Comparison of ENCODE assay signal across 21 cellular contexts in the genomic region with DNA sequence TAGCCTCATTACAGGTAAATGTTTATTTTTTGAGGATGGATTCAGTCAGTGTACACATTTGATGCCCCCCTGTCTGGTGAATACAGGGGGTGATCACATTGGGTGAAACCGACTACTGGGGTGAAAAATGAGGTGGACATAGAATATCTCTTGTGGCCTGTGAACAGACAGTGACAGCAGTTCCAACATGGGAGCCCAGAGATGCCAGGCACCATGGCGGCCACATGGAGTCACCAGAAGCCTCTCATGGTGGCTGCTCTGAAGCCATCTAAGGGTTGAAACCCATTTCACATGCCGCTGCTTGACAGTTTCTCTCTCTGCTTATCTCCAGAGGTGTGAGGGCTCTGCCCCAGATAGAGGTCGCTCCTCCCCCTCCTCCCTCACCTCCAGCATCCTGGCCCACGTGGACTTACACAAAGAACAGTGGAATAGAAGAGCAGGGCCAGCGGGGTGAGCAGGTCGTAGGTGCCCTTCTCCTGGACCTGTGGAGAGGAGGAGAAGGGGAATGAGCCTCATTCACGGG. TPM values are rescaled to one million over a fixed set of nuclear protein-coding genes. Genes with fewer than 3 reads are reported as not detected.
DNase-seq lines count a peak whose midpoint lies in the region; ATAC-seq, FAIRE-seq and TF ChIP-seq lines count a peak whose summit lies in the region.
"Had no signal": no experiment of that assay in that cellular context is flagged by ENCODE, and none has a peak within 500 bp of the region (broad histone marks: within the 10 kb centered on the region; RNA-seq: fewer than 3 reads in every experiment).

No MANE protein-coding gene starts in this region.

- no peak for ATAC-seq in activated naive CD4-positive, alpha-beta T cell treated with anti-CD3 and anti-CD28 coated beads, Interleukin-2, amount 50 U/mL, for 72 hours
- ATAC-seq in activated CD8-positive, alpha-beta T cell treated with anti-CD3 and anti-CD28 coated beads, Interleukin-2, amount 10 ng/mL, durations not matched to agents 7 days and 5 days, result no peak
- no peak for ATAC-seq in memory B cell (ENCODE audit: low read depth)
- ATAC-seq: activated T-cell treated with anti-CD3 and anti-CD28 coated beads, Interleukin-2, amount 50 U/mL, for 4 hours; K562 had no signal

- H3K9ac ChIP-seq in neuronal stem cell (ENCODE audit: low read depth, low read length, poor library complexity), result no peak overlapping the region
- H3K9ac ChIP-seq in kidney (ENCODE audit: low read length in 2 of 2), result no peak overlapping the region

- CTCF ChIA-PET in activated naive CD4-positive, alpha-beta T cell treated with anti-CD3 and anti-CD28 coated beads, Interleukin-2, amount 10 ng/mL, durations not matched to agents 7 days and 5 days (lab: Charles Lee), result no interaction called here
- CTCF ChIA-PET in activated CD8-positive, alpha-beta T cell treated with anti-CD3 and anti-CD28 coated beads, Interleukin-2, amount 10 ng/mL, durations not matched to agents 7 days and 5 days (lab: Charles Lee), result no interaction called here

- no peak overlapping the region for H3K14ac ChIP-seq in neuronal stem cell (ENCODE audit: low read length)

- no peak overlapping the region for H3K4me2 ChIP-seq in neuronal stem cell (ENCODE audit: insufficient read depth, low read length, poor library complexity, severe bottlenecking)

- no peak overlapping the region for H2AFZ ChIP-seq in neuronal stem cell (ENCODE audit: low read length)

- no peaks in the 10 kb centered on the region for H3K79me1 ChIP-seq in neuronal stem cell (ENCODE audit: low read depth, low read length)

- peaks cover 26% of the 10 kb centered on the region for H3K4me1 Mint-ChIP-seq in activated naive CD4-positive, alpha-beta T cell treated with anti-CD3 and anti-CD28 coated beads, Interleukin-2, amount 10 ng/mL, durations not matched to agents 7 days and 5 days
- peaks cover 26% of the 10 kb centered on the region for H3K4me1 Mint-ChIP-seq in activated CD8-positive, alpha-beta T cell treated with anti-CD3 and anti-CD28 coated beads, Interleukin-2, amount 10 ng/mL, durations not matched to agents 7 days and 5 days (ENCODE audit: low read depth)
- H3K4me1 Mint-ChIP-seq in memory B cell, result peaks cover 31% of the 10 kb centered on the region

- H3K9me3 Mint-ChIP-seq in activated naive CD4-positive, alpha-beta T cell treated with anti-CD3 and anti-CD28 coated beads, Interleukin-2, amount 10 ng/mL, durations not matched to agents 7 days and 5 days, result no peaks in the 10 kb centered on the region
- H3K9me3 Mint-ChIP-seq in activated naive CD4-positive, alpha-beta T cell treated with anti-CD3 and anti-CD28 coated beads, Interleukin-2, amount 50 U/mL, for 72 hours, result no peaks in the 10 kb centered on the region
- no peaks in the 10 kb centered on the region for H3K9me3 Mint-ChIP-seq in activated CD8-positive, alpha-beta T cell treated with anti-CD3 and anti-CD28 coated beads, Interleukin-2, amount 10 ng/mL, durations not matched to agents 7 days and 5 days (ENCODE audit: insufficient read depth)
- no peaks in the 10 kb centered on the region for H3K9me3 Mint-ChIP-seq in memory B cell
- H3K9me3 Mint-ChIP-seq: activated T-cell treated with anti-CD3 and anti-CD28 coated beads, Interleukin-2, amount 50 U/mL, for 4 hours had no signal

- H3K27ac ChIP-seq in neuronal stem cell (replicated peaks; ENCODE audit: low read length) (no peak overlapping the region), kidney (ENCODE audit: low read depth in 2 of 2, low read length in 2 of 2) (no peak overlapping the region)
- H3K27ac ChIP-seq: BLaER1 treated with 17β-estradiol and CSF1 and Interleukin-3, amounts not matched to agents 10 nM and 100 nM; coronary artery; left ventricle myocardium inferior; uterus had no signal

- no peak overlapping the region for H3K4ac ChIP-seq in neuronal stem cell (ENCODE audit: low read length)

- no peak overlapping the region for H2BK15ac ChIP-seq in neuronal stem cell (ENCODE audit: low read length)

- DNase-seq in activated naive CD4-positive, alpha-beta T cell treated with anti-CD3 and anti-CD28 coated beads, Interleukin-2, amount 10 ng/mL, durations not matched to agents 7 days and 5 days, result no peak
- DNase-seq in activated naive CD4-positive, alpha-beta T cell treated with anti-CD3 and anti-CD28 coated beads, Interleukin-2, amount 50 U/mL, for 72 hours (ENCODE audit: low spot score in 2 of 2), result no peak
- peak; percentile 19 for DNase-seq in activated CD8-positive, alpha-beta T cell treated with anti-CD3 and anti-CD28 coated beads, Interleukin-2, amount 10 ng/mL, durations not matched to agents 7 days and 5 days
- DNase-seq in memory B cell (ENCODE audit: low spot score in 2 of 2) (no peak), ureter (ENCODE audit: low spot score) (peak; percentile 19), neuronal stem cell (ENCODE audit: low spot score) (no peak), NCI-H526 (lab: John Stamatoyannopoulos, UW) (no peak), kidney (no peak)
- DNase-seq: ACHN; activated CD4-positive, alpha-beta T cell treated with anti-CD3 and anti-CD28 coated beads for 48 hours; activated T-cell treated with anti-CD3 and anti-CD28 coated beads, Interleukin-2, amount 50 U/mL, for 4 hours; left ventricle myocardium inferior; occipital lobe; retina; stimulated activated CD4-positive, alpha-beta T cell treated with anti-CD3 and anti-CD28 coated beads, Interleukin-4, amount 100 ng/mL, for 1 hour; uterus had no signal

- H3K4me3 ChIP-seq in neuronal stem cell (ENCODE audit: low read length in 2 of 2), result no peak overlapping the region
- H3K4me3 ChIP-seq in kidney (ENCODE audit: low read length in 2 of 2), result no peak overlapping the region
- H3K4me3 ChIP-seq: BLaER1 treated with 17β-estradiol and CSF1 and Interleukin-3, amounts not matched to agents 10 nM and 100 nM; coronary artery; K562; left ventricle myocardium inferior; uterus had no signal

- H3K9me3 ChIP-seq in neuronal stem cell (replicated peaks in 1 of 2; ENCODE audit: control insufficient read depth in 2 of 2, insufficient read depth in 1 of 2, low read depth in 1 of 2, low read length in 2 of 2) (no peaks in the 10 kb centered on the region), kidney (ENCODE audit: control insufficient read depth in 1 of 2, low read length in 2 of 2) (no peaks in the 10 kb centered on the region)
- H3K9me3 ChIP-seq: BLaER1 treated with 17β-estradiol and CSF1 and Interleukin-3, amounts not matched to agents 10 nM and 100 nM; left ventricle myocardium inferior; uterus had no signal

- intact Hi-C loops in kidney (cut with DNase I), result no loop called here

- no peak for TF ChIP-seq CTCF in kidney (IDR thresholded peaks at IDR 0.05; ENCODE audit: borderline replicate concordance, extremely low read depth, insufficient read depth)

- no peaks in the 10 kb centered on the region for H3K27me3 ChIP-seq in neuronal stem cell (ENCODE audit: control insufficient read depth in 3 of 3, insufficient read depth in 3 of 3, low read depth in 1 of 3, low read length in 3 of 3)
- H3K27me3 ChIP-seq: BLaER1 treated with 17β-estradiol and CSF1 and Interleukin-3, amounts not matched to agents 10 nM and 100 nM; uterus had no signal

- peak overlapping the region; percentile 61 for H3K27ac Mint-ChIP-seq in activated naive CD4-positive, alpha-beta T cell treated with anti-CD3 and anti-CD28 coated beads, Interleukin-2, amount 10 ng/mL, durations not matched to agents 7 days and 5 days
- no peak overlapping the region for H3K27ac Mint-ChIP-seq in activated naive CD4-positive, alpha-beta T cell treated with anti-CD3 and anti-CD28 coated beads, Interleukin-2, amount 50 U/mL, for 72 hours
- H3K27ac Mint-ChIP-seq in activated CD8-positive, alpha-beta T cell treated with anti-CD3 and anti-CD28 coated beads, Interleukin-2, amount 10 ng/mL, durations not matched to agents 7 days and 5 days, result peak overlapping the region; percentile 50
- peak overlapping the region; percentile 54 for H3K27ac Mint-ChIP-seq in memory B cell

- H3K36me3 ChIP-seq in neuronal stem cell (replicated peaks in 1 of 2; ENCODE audit: control insufficient read depth in 2 of 2, insufficient read depth in 2 of 2, low read length in 2 of 2) (no peaks in the 10 kb centered on the region), kidney (ENCODE audit: control insufficient read depth in 1 of 2, insufficient read depth in 2 of 2, low read length in 2 of 2) (no peaks in the 10 kb centered on the region)
- H3K36me3 ChIP-seq: left ventricle myocardium inferior, uterus had no signal

- H3K23ac ChIP-seq in neuronal stem cell (ENCODE audit: low read depth, low read length, poor library complexity), result no peak overlapping the region

- no peak overlapping the region for H2BK5ac ChIP-seq in neuronal stem cell (ENCODE audit: low read length)

- H4K8ac ChIP-seq in neuronal stem cell (ENCODE audit: low read depth, low read length), result no peak overlapping the region

- H3K4me1 ChIP-seq in neuronal stem cell (ENCODE audit: control insufficient read depth in 2 of 2, insufficient read depth in 1 of 2, low read depth in 1 of 2, low read length in 2 of 2) (no peaks in the 10 kb centered on the region), kidney (ENCODE audit: control insufficient read depth in 1 of 2, insufficient read depth in 1 of 2, low read depth in 1 of 2, low read length in 2 of 2) (no peaks in the 10 kb centered on the region)
- H3K4me1 ChIP-seq: left ventricle myocardium inferior, uterus had no signal

- H3K18ac ChIP-seq in neuronal stem cell (ENCODE audit: low read length), result no peak overlapping the region

- no peak overlapping the region for H2BK12ac ChIP-seq in neuronal stem cell (ENCODE audit: low read length)

- no peaks in the 10 kb centered on the region for H3K27me3 Mint-ChIP-seq in activated naive CD4-positive, alpha-beta T cell treated with anti-CD3 and anti-CD28 coated beads, Interleukin-2, amount 10 ng/mL, durations not matched to agents 7 days and 5 days
- no peaks in the 10 kb centered on the region for H3K27me3 Mint-ChIP-seq in activated CD8-positive, alpha-beta T cell treated with anti-CD3 and anti-CD28 coated beads, Interleukin-2, amount 10 ng/mL, durations not matched to agents 7 days and 5 days (ENCODE audit: low read depth)
- no peaks in the 10 kb centered on the region for H3K27me3 Mint-ChIP-seq in memory B cell

- H3K4me3 Mint-ChIP-seq in activated naive CD4-positive, alpha-beta T cell treated with anti-CD3 and anti-CD28 coated beads, Interleukin-2, amount 10 ng/mL, durations not matched to agents 7 days and 5 days, result no peak overlapping the region
- H3K4me3 Mint-ChIP-seq in activated CD8-positive, alpha-beta T cell treated with anti-CD3 and anti-CD28 coated beads, Interleukin-2, amount 10 ng/mL, durations not matched to agents 7 days and 5 days, result no peak overlapping the region
- H3K4me3 Mint-ChIP-seq in memory B cell, result no peak overlapping the region
- H3K4me3 Mint-ChIP-seq: activated T-cell treated with anti-CD3 and anti-CD28 coated beads, Interleukin-2, amount 50 U/mL, for 4 hours had no signal

- no CpG with 5 or more reads among the region's 8 CpGs for WGBS in neuronal stem cell (ENCODE audit: extremely low coverage in 2 of 2, insufficient read length in 2 of 2, insufficient replicate concordance in 1 of 2), 2 donors

- FAIRE-seq in kidney (lab: Jason Lieb, UNC), result no peak
- FAIRE-seq: GM12892, K562 had no signal

- peaks cover 72% of the 10 kb centered on the region for H3K36me3 Mint-ChIP-seq in activated naive CD4-positive, alpha-beta T cell treated with anti-CD3 and anti-CD28 coated beads, Interleukin-2, amount 10 ng/mL, durations not matched to agents 7 days and 5 days
- H3K36me3 Mint-ChIP-seq in activated naive CD4-positive, alpha-beta T cell treated with anti-CD3 and anti-CD28 coated beads, Interleukin-2, amount 50 U/mL, for 72 hours, result peaks cover 17 to 48% of the 10 kb centered on the region in 2 donors
- peaks cover 80% of the 10 kb centered on the region for H3K36me3 Mint-ChIP-seq in activated CD8-positive, alpha-beta T cell treated with anti-CD3 and anti-CD28 coated beads, Interleukin-2, amount 10 ng/mL, durations not matched to agents 7 days and 5 days (ENCODE audit: low read depth)
- H3K36me3 Mint-ChIP-seq in memory B cell, result peaks cover 33% of the 10 kb centered on the region

- H4K91ac ChIP-seq in neuronal stem cell (ENCODE audit: low read depth, low read length, poor library complexity), result no peak overlapping the region

- no peak overlapping the region for H2AK5ac ChIP-seq in neuronal stem cell (ENCODE audit: low read depth, low read length)

- POLR2A ChIA-PET in activated CD8-positive, alpha-beta T cell treated with anti-CD3 and anti-CD28 coated beads, Interleukin-2, amount 10 ng/mL, durations not matched to agents 7 days and 5 days (lab: Charles Lee), result no interaction called here

- H2BK120ac ChIP-seq in neuronal stem cell (ENCODE audit: low read depth, low read length), result no peak overlapping the region

RNA-seq across cellular contexts. Expression of gene PIK3R6, which starts 37.8 kb away (rescaled TPM):
- total RNA-seq in activated naive CD4-positive, alpha-beta T cell treated with anti-CD3 and anti-CD28 coated beads, Interleukin-2, amount 50 U/mL, for 72 hours, result 1 to 10 TPM in 1 of 2 donors, under 1 TPM in 1; 0.23 to 4.3 TPM
- total RNA-seq in activated CD8-positive, alpha-beta T cell treated with anti-CD3 and anti-CD28 coated beads, Interleukin-2, amount 10 ng/mL, durations not matched to agents 7 days and 5 days, result 10 to 100 TPM; 18.3 to 20.7 TPM
- total RNA-seq in ureter (1.7 TPM), kidney (2.3 TPM)
- polyA plus RNA-seq in neuronal stem cell (2013, experiment 1 of 2), result not detected
- not detected for polyA plus RNA-seq in neuronal stem cell (2013, experiment 2 of 2)
- polyA plus RNA-seq in kidney (ENCODE audit: insufficient read depth, low read depth, low replicate concordance), result 0.17 TPM
- total RNA-seq: H4 had no signal
- polyA plus RNA-seq: K562 had no signal

Comparison
In these comparisons a context has a peak if more than half of its experiments do, and no peak if none do; other contexts are left out.
1. H3K27ac Mint-ChIP-seq: peak in activated naive CD4-positive, alpha-beta T cell treated with anti-CD3 and anti-CD28 coated beads, Interleukin-2, amount 10 ng/mL, durations not matched to agents 7 days and 5 days (single experiment), activated CD8-positive, alpha-beta T cell treated with anti-CD3 and anti-CD28 coated beads, Interleukin-2, amount 10 ng/mL, durations not matched to agents 7 days and 5 days (single experiment) and memory B cell (single experiment); none in activated naive CD4-positive, alpha-beta T cell treated with anti-CD3 and anti-CD28 coated beads, Interleukin-2, amount 50 U/mL, for 72 hours (0 of 2).
2. DNase-seq: peak in activated CD8-positive, alpha-beta T cell treated with anti-CD3 and anti-CD28 coated beads, Interleukin-2, amount 10 ng/mL, durations not matched to agents 7 days and 5 days (single experiment) and ureter (single experiment); none in activated naive CD4-positive, alpha-beta T cell treated with anti-CD3 and anti-CD28 coated beads, Interleukin-2, amount 10 ng/mL, durations not matched to agents 7 days and 5 days (single experiment), activated naive CD4-positive, alpha-beta T cell treated with anti-CD3 and anti-CD28 coated beads, Interleukin-2, amount 50 U/mL, for 72 hours (0 of 2), memory B cell (0 of 2), neuronal stem cell (single experiment), NCI-H526 (0 of 2) and kidney (single experiment).